Comparison of ENCODE assay signal across 1 cellular context in the genomic region with DNA sequence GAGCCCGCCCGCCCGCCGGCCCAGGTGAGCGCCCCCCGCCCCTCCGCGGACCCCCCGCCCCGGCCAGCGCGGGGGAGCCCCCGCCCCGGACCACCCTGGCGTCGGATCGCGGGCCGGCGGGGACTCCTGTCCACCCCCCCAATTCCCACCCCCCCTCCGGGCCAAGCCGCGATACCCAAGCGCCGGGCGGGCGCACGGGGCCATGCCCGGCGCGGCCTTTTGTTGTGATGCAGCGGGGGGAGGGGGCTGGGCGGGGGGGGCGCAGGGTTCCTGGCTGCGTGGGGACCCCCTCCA.
TF ChIP-seq lines count a peak whose summit lies in the region.

No MANE protein-coding gene starts in this region.

TF ChIP-seq in IMR-90, 13 proteins besides CTCF, POLR2A, EP300 and RAD21 (continued from another document):
- TF ChIP-seq RFX5 (IDR thresholded peaks at IDR 0.05; ENCODE audit: low read depth, low read length): no peak
